32 cellular contexts compared by ENCODE assay signal in the genomic region with DNA sequence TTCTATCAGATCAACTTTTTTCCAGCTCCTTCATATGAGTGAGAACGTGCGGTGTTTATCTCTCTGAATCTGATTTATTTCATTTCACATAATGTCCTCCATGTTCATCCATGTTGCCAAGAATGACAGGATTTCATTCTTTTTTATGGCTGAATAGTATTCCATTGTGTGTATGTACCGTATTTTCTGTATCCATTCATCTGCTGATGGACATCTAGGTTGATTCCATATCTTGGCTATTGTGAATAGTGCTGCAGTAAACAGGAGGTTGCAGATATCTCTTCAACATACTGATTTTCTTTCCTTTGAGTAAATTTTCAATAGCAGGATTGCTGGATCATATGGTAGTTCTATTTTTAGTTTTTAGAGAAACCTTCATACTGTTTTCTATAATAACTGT.
"Had no signal": no experiment of that assay in that cellular context is flagged by ENCODE, and none has a peak within 500 bp of the region (broad histone marks: within the 10 kb centered on the region; RNA-seq: fewer than 3 reads in every experiment).

No MANE protein-coding gene starts in this region.

- DNase-seq: activated effector memory CD4-positive, alpha-beta T cell treated with anti-CD3 and anti-CD28 coated beads, Interleukin-2, amount 50 U/mL, for 16 hours; activated effector memory CD4-positive, alpha-beta T cell treated with Interleukin-2 at 50 U/mL for 16 hours; activated gamma-delta T cell; activated gamma-delta T cell treated with Interleukin-2 at 50 U/mL for 16 hours; activated naive CD4-positive, alpha-beta T cell; activated naive CD4-positive, alpha-beta T cell treated with anti-CD3 and anti-CD28 coated beads for 36 hours; activated naive CD4-positive, alpha-beta T cell treated with anti-CD3 and anti-CD28 coated beads, Interleukin-2, amount 10 ng/mL, durations not matched to agents 7 days and 5 days; activated naive CD4-positive, alpha-beta T cell treated with anti-CD3 and anti-CD28 coated beads, Interleukin-2, amount 50 U/mL, for 16 hours; activated naive CD4-positive, alpha-beta T cell treated with Interleukin-2 at 50 U/mL for 16 hours; activated naive CD8-positive, alpha-beta T cell treated with anti-CD3 and anti-CD28 coated beads for 36 hours; activated naive CD8-positive, alpha-beta T cell treated with anti-CD3 and anti-CD28 coated beads, Interleukin-2, amount 10 ng/mL, durations not matched to agents 7 days and 5 days; activated naive CD8-positive, alpha-beta T cell treated with anti-CD3 and anti-CD28 coated beads, Interleukin-2, amount 50 U/mL, for 24 hours; activated T-cell treated with anti-CD3 and anti-CD28 coated beads, Interleukin-2, amount 50 U/mL, for 1 hour; activated T-cell treated with anti-CD3 and anti-CD28 coated beads, Interleukin-2, amount 50 U/mL, for 24 hours; activated T-cell treated with anti-CD3 and anti-CD28 coated beads, Interleukin-2, amount 50 U/mL, for 4 hours; activated T-cell treated with anti-CD3 and anti-CD28 coated beads, Interleukin-2, amount 50 U/mL, for 48 hours; activated T-cell treated with anti-CD3 and anti-CD28 coated beads, Interleukin-2, amount 50 U/mL, for 72 hours; adrenal gland; amniotic stem cell; amygdala; anterior cingulate cortex; aorta; body of pancreas; brain microvascular endothelial cell; caudate nucleus; central memory CD4-positive, alpha-beta T cell; cerebellar nuclear complex had no signal

- H3K4me1 ChIP-seq: adrenal gland, ascending aorta, body of pancreas, breast epithelium had no signal

- H3K9me3 ChIP-seq: adrenal gland, ascending aorta, body of pancreas, breast epithelium had no signal

- H3K27me3 ChIP-seq: adrenal gland, ascending aorta, body of pancreas, brain microvascular endothelial cell, breast epithelium, cardiac muscle cell had no signal

- H3K4me3 ChIP-seq: adrenal gland, ascending aorta, body of pancreas, breast epithelium, cardiac muscle cell had no signal

- H3K36me3 ChIP-seq: adrenal gland, ascending aorta, brain microvascular endothelial cell, breast epithelium, cardiac muscle cell had no signal

- ATAC-seq: activated naive CD4-positive, alpha-beta T cell treated with anti-CD3 and anti-CD28 coated beads, Interleukin-2, amount 50 U/mL, for 72 hours; activated naive CD8-positive, alpha-beta T cell treated with anti-CD3 and anti-CD28 coated beads, Interleukin-2, amount 50 U/mL, for 24 hours; activated T-cell treated with anti-CD3 and anti-CD28 coated beads, Interleukin-2, amount 50 U/mL, for 4 hours; activated T-cell treated with anti-CD3 and anti-CD28 coated beads, Interleukin-2, amount 50 U/mL, for 72 hours; activated T-helper 17 cell treated with anti-CD3 and anti-CD28 coated beads, Interleukin-2, amount 50 U/mL, for 72 hours; body of pancreas had no signal

- H3K27ac ChIP-seq: adrenal gland, ascending aorta, body of pancreas, brain microvascular endothelial cell, breast epithelium, cardiac muscle cell had no signal
